11 cellular contexts compared by ENCODE assay signal in genomic region chr7:28155964-28156363, GRCh38. TPM values are rescaled to one million over a fixed set of nuclear protein-coding genes. Genes with fewer than 3 reads are reported as not detected.
A peak's percentile ranks its signal among the peaks of the same experiment; 100 is the strongest.
DNase-seq lines count a peak whose midpoint lies in the region; ATAC-seq, FAIRE-seq and TF ChIP-seq lines count a peak whose summit lies in the region.
"Had no signal": no experiment of that assay in that cellular context is flagged by ENCODE, and none has a peak within 500 bp of the region (broad histone marks: within the 10 kb centered on the region; RNA-seq: fewer than 3 reads in every experiment).

No MANE protein-coding gene starts in this region.

- POLR2A ChIA-PET in A549 (lab: Yijun Ruan, JAX), result no interaction called here

- no peak for TF ChIP-seq POLR2A in A549 (IDR thresholded peaks at IDR 0.05; ENCODE audit: low read length)

- TF ChIP-seq CTCF in A549 (IDR thresholded peaks at IDR 0.05) (no peak), HFFc6 (IDR thresholded peaks at IDR 0.05) (no peak)

- no peak for TF ChIP-seq RAD21 in A549 (conservative IDR thresholded peaks at IDR 0.05 in 1 of 2, IDR thresholded peaks at IDR 0.05 in 1 of 2)

- peak overlapping the region; percentile 42; the same call in 2 of the 3 replicates for H3K4me2 ChIP-seq in A549

- H3K4me1 ChIP-seq in A549, result peaks cover 16% of the 10 kb centered on the region

- H3K9me3 ChIP-seq in A549, result no peaks in the 10 kb centered on the region

- 43% methylated on average over 3 of the region's 3 CpGs for WGBS in A549 (ENCODE audit: missing lambda C conversion rate)

- H3K4me3 Mint-ChIP-seq in HFFc6, result peak overlapping the region; percentile 35

- no peak overlapping the region for H3K4me3 ChIP-seq in A549

- H3K27ac ChIP-seq in A549 (0 out of 6 replicates have a peak overlapping the region, but pooled peaks of 1 of the 2 experiments have one; percentile 21), layer of hippocampus (ENCODE audit: low read depth, low read length) (peak overlapping the region; percentile 35)

- peaks cover 86% of the 10 kb centered on the region for H3K4me1 Mint-ChIP-seq in HFFc6 (ENCODE audit: low read depth)

- in situ Hi-C loops in KBM-7 (cut with MboI; ENCODE audit: low pct_unique_long_range_greater_than_20kb, low sequenced_read_pairs), result no loop called here

- H3K9me3 Mint-ChIP-seq in HFFc6, result no peaks in the 10 kb centered on the region
- H3K9me3 Mint-ChIP-seq: CD4-positive, CD25-positive, alpha-beta regulatory T cell had no signal

- peaks cover 18% of the 10 kb centered on the region for H3K36me3 Mint-ChIP-seq in HFFc6 (ENCODE audit: low read depth)

- no peak for FAIRE-seq in A549 (lab: Jason Lieb, UNC)

- H3K27me3 Mint-ChIP-seq in HFFc6 (ENCODE audit: insufficient read depth), result peaks cover 1% of the 10 kb centered on the region
- H3K27me3 Mint-ChIP-seq: CD4-positive, CD25-positive, alpha-beta regulatory T cell had no signal

- no peak for TF ChIP-seq EP300 in A549 (IDR thresholded peaks at IDR 0.05)

- peak overlapping the region; percentile 74 for H3K27ac Mint-ChIP-seq in HFFc6

- CTCF ChIA-PET in A549 (lab: Yijun Ruan, JAX), result no interaction called here

- ATAC-seq in A549 (no peak), HG02981 (IDR thresholded peaks at IDR 0.05; ENCODE audit: unreplicated experiment) (no peak)

- no peak for DNase-seq in A549 (ENCODE audit: low read depth in 1 of 2, low spot score in 1 of 2)
- DNase-seq in HFFc6, result peak; percentile 41
- DNase-seq in amniotic epithelial cell (ENCODE audit: low read depth), result peak; percentile 55
- no peak for DNase-seq in KBM-7
- DNase-seq in epidermal melanocyte (ENCODE audit: insufficient read length, low spot score), result no peak
- DNase-seq in LoVo (ENCODE audit: low spot score), result no peak
- DNase-seq: effector CD8-positive, alpha-beta T cell; T-helper 2 cell had no signal

- no peaks in the 10 kb centered on the region for H3K27me3 ChIP-seq in layer of hippocampus (ENCODE audit: control insufficient read depth, insufficient read depth, low read length)

TF ChIP-seq in A549, 52 proteins besides CTCF, POLR2A, EP300 and RAD21:
- TF ChIP-seq HDAC2 (IDR thresholded peaks at IDR 0.05) (no peak), KDM1A (IDR thresholded peaks at IDR 0.05; ENCODE audit: low read depth) (no peak), EHF (CRISPR knock-in tag; IDR thresholded peaks at IDR 0.05) (no peak), FOSL2 (IDR thresholded peaks at IDR 0.05) (no peak), FOSL2 (CRISPR knock-in tag; IDR thresholded peaks at IDR 0.05) (no peak), MAFK (IDR thresholded peaks at IDR 0.05; ENCODE audit: partially characterized antibody) (no peak), JUN (IDR thresholded peaks at IDR 0.05) (no peak), ZNF302 (CRISPR knock-in tag; IDR thresholded peaks at IDR 0.05) (no peak), RARB (CRISPR knock-in tag; IDR thresholded peaks at IDR 0.05) (no peak), TP53 (CRISPR knock-in tag; IDR thresholded peaks at IDR 0.05) (no peak), NPAS2 (CRISPR knock-in tag; IDR thresholded peaks at IDR 0.05; ENCODE audit: borderline replicate concordance) (no peak), CBX8 (IDR thresholded peaks at IDR 0.05) (no peak), POLR2AphosphoS2 (conservative IDR thresholded peaks at IDR 0.05; ENCODE audit: low read length) (no peak), KDM5A (IDR thresholded peaks at IDR 0.05) (no peak), NR3C1 (IDR thresholded peaks at IDR 0.05) (no peak), FOSB (CRISPR knock-in tag; IDR thresholded peaks at IDR 0.05) (no peak), RCOR1 (IDR thresholded peaks at IDR 0.05; ENCODE audit: low read depth, low read length) (no peak), REST (IDR thresholded peaks at IDR 0.05) (no peak)
- TF ChIP-seq, protein P1, sequence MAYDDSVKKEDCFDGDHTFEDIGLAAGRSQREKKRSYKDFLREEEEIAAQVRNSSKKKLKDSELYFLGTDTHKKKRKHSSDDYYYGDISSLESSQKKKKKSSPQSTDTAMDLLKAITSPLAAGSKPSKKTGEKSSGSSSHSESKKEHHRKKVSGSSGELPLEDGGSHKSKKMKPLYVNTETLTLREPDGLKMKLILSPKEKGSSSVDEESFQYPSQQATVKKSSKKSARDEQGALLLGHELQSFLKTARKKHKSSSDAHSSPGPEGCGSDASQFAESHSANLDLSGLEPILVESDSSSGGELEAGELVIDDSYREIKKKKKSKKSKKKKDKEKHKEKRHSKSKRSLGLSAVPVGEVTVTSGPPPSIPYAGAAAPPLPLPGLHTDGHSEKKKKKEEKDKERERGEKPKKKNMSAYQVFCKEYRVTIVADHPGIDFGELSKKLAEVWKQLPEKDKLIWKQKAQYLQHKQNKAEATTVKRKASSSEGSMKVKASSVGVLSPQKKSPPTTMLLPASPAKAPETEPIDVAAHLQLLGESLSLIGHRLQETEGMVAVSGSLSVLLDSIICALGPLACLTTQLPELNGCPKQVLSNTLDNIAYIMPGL (CRISPR knock-in tag; IDR thresholded peaks at IDR 0.05; ENCODE audit: borderline replicate concordance), result no peak

RNA-seq across cellular contexts. Expression of gene JAZF1, which starts 24.6 kb away (rescaled TPM):
- polyA plus RNA-seq in A549 (2011; rRNA removed) (1.9 and 2.4 TPM in 2 replicates), A549 (2017; fragmentation: RNase III; extraction: RNeasy Plus Mini Kit Qiagen cat#74134 plus additional on column Dnase treatment) (2.6 to 2.8 TPM (median 2.7 TPM) in 3 replicates)
- polyA plus RNA-seq in A549 (2012; cell fraction: cytosol; rRNA removed), result 1.7 TPM in 2 replicates
- 0.70 and 1.2 TPM in 2 replicates for polyA plus RNA-seq in A549 (2012; cell fraction: nucleus; rRNA removed)
- polyA minus RNA-seq in A549 (2011; rRNA and poly(A)+ RNA removed), result 0.91 and 2.4 TPM in 2 replicates
- total RNA-seq in HFFc6 (2021; fragmentation: NEBNext Ultra II Directional; extraction: Animal tissue kit (Norgen Biotek cat#: 25700)), result 10 to 100 TPM; 17.5 to 26.3 (median 21.4) TPM

Comparison
In these comparisons a context has a peak if more than half of its experiments do, and no peak if none do; other contexts are left out.
1. DNase-seq: peak in HFFc6 (single experiment) and amniotic epithelial cell (single experiment); none in A549 (0 of 2), KBM-7 (single experiment), epidermal melanocyte (single experiment) and LoVo (single experiment).